18 cellular contexts compared by ENCODE assay signal in genomic region chr12:84891106-84891838, GRCh38. TPM values are rescaled to one million over a fixed set of nuclear protein-coding genes. Genes with fewer than 3 reads are reported as not detected.
DNase-seq lines count a peak whose midpoint lies in the region; ATAC-seq and TF ChIP-seq lines count a peak whose summit lies in the region.
"Had no signal": no experiment of that assay in that cellular context is flagged by ENCODE, and none has a peak within 500 bp of the region (broad histone marks: within the 10 kb centered on the region; RNA-seq: fewer than 3 reads in every experiment).

No MANE protein-coding gene starts in this region.

- no peaks in the 10 kb centered on the region for H3K36me3 ChIP-seq in PC-9 (ENCODE audit: low read depth)
- H3K36me3 ChIP-seq in SK-N-SH (replicated peaks in 1 of 2; ENCODE audit: control insufficient read depth in 1 of 2, insufficient read depth in 2 of 2, low read length in 1 of 2) = peaks cover 0 to 2% of the 10 kb centered on the region in 2 experiments

- 73% methylated on average over 5 of the region's 5 CpGs for WGBS in SK-N-SH (ENCODE audit: low lambda C conversion rate)

- TF ChIP-seq RAD21 in SK-N-SH (IDR thresholded peaks at IDR 0.05; ENCODE audit: low read length) = no peak

- H3K9ac ChIP-seq in SK-N-SH = no peak overlapping the region

- peak; percentile 12 for DNase-seq in AG10803 (ENCODE audit: low read depth)
- no peak for DNase-seq in PC-9
- no peak for DNase-seq in endothelial cell (ENCODE audit: low spot score)
- no peak for DNase-seq in glutamatergic neuron
- DNase-seq in SK-N-SH = no peak
- DNase-seq in NCI-H748 treated with DMSO at 0.1 percent for 48 hours (lab: John Stamatoyannopoulos, UW) = no peak
- DNase-seq: AML-193, Caco-2, H7, MV-4-11, NCI-H1417, NCI-H1930, NCI-H526 treated with DMSO at 0.1 percent for 48 hours, SIG-M5 had no signal

- intact Hi-C loops in PC-9 (cut with micrococcal nuclease; ENCODE audit: unreplicated experiment) = no loop called here

- H4K20me1 ChIP-seq in PC-9 (ENCODE audit: insufficient read depth) (no peaks in the 10 kb centered on the region), SK-N-SH (ENCODE audit: insufficient read depth) (no peaks in the 10 kb centered on the region)

- no peaks in the 10 kb centered on the region for H3K9me3 Mint-ChIP-seq in endothelial cell (ENCODE audit: unreplicated experiment)
- H3K9me3 Mint-ChIP-seq in glutamatergic neuron (ENCODE audit: unreplicated experiment) = peaks cover 2% of the 10 kb centered on the region
- no peaks in the 10 kb centered on the region for H3K9me3 Mint-ChIP-seq in activated T-helper 17 cell treated with anti-CD3 and anti-CD28 coated beads, Interleukin-2, amount 50 U/mL, for 72 hours
- H3K9me3 Mint-ChIP-seq: CD14-positive monocyte had no signal

- no peaks in the 10 kb centered on the region for H3K27me3 ChIP-seq in PC-9 (ENCODE audit: insufficient read depth, low read depth)
- no peaks in the 10 kb centered on the region for H3K27me3 ChIP-seq in SK-N-SH (ENCODE audit: insufficient read depth)

- POLR2A ChIA-PET in PC-9 (lab: Charles Lee; ENCODE audit: unreplicated experiment) (no interaction called here), SK-N-SH (lab: Yijun Ruan, JAX) (no interaction called here)

- H3K4me3 ChIP-seq in AG10803 (ENCODE audit: low read length) = no peak overlapping the region
- H3K4me3 ChIP-seq in PC-9 = no peak overlapping the region
- no peak overlapping the region for H3K4me3 ChIP-seq in SK-N-SH (ENCODE audit: low read depth in 2 of 2, low read length in 1 of 2)

- H3K4me1 Mint-ChIP-seq in endothelial cell (ENCODE audit: unreplicated experiment) = no peaks in the 10 kb centered on the region
- peaks cover 22% of the 10 kb centered on the region for H3K4me1 Mint-ChIP-seq in glutamatergic neuron (ENCODE audit: low read depth, unreplicated experiment)
- H3K4me1 Mint-ChIP-seq in activated T-helper 17 cell treated with anti-CD3 and anti-CD28 coated beads, Interleukin-2, amount 50 U/mL, for 72 hours = no peaks in the 10 kb centered on the region
- H3K4me1 Mint-ChIP-seq: CD14-positive monocyte, IgD-negative memory B cell had no signal

- H3K27me3 Mint-ChIP-seq in endothelial cell (ENCODE audit: unreplicated experiment) = no peaks in the 10 kb centered on the region
- H3K27me3 Mint-ChIP-seq in glutamatergic neuron (ENCODE audit: unreplicated experiment) = no peaks in the 10 kb centered on the region
- peaks cover 3% of the 10 kb centered on the region for H3K27me3 Mint-ChIP-seq in activated T-helper 17 cell treated with anti-CD3 and anti-CD28 coated beads, Interleukin-2, amount 50 U/mL, for 72 hours
- H3K27me3 Mint-ChIP-seq: IgD-negative memory B cell had no signal

- no peak for ATAC-seq in activated T-helper 17 cell treated with anti-CD3 and anti-CD28 coated beads, Interleukin-2, amount 50 U/mL, for 72 hours (replicated peaks)

- H3K27ac ChIP-seq in PC-9 = no peak overlapping the region
- no peak overlapping the region for H3K27ac ChIP-seq in SK-N-SH (ENCODE audit: low read depth in 2 of 2, low read length in 1 of 2)

- H3K9me3 ChIP-seq in PC-9 (ENCODE audit: insufficient read depth, low read depth) = no peaks in the 10 kb centered on the region
- H3K9me3 ChIP-seq in SK-N-SH = no peaks in the 10 kb centered on the region
- H3K9me3 ChIP-seq: Caco-2 had no signal

- H2AFZ ChIP-seq in PC-9 (peak overlapping the region; percentile 37; the same call in 1 of the 2 replicates), SK-N-SH (ENCODE audit: low read depth) (no peak overlapping the region)

- BruUV-seq in PC-9 (replicated peaks; lab: Mats Ljungman, UMichigan) = no TSS peak

- no peaks in the 10 kb centered on the region for H3K36me3 Mint-ChIP-seq in endothelial cell (ENCODE audit: low read depth, unreplicated experiment)
- H3K36me3 Mint-ChIP-seq in glutamatergic neuron (ENCODE audit: unreplicated experiment) = no peaks in the 10 kb centered on the region
- H3K36me3 Mint-ChIP-seq in activated T-helper 17 cell treated with anti-CD3 and anti-CD28 coated beads, Interleukin-2, amount 50 U/mL, for 72 hours (ENCODE audit: low read depth) = no peaks in the 10 kb centered on the region
- H3K36me3 Mint-ChIP-seq: CD14-positive monocyte, IgD-negative memory B cell had no signal

- H3K27ac Mint-ChIP-seq in endothelial cell (ENCODE audit: unreplicated experiment) (peak overlapping the region; percentile 38), glutamatergic neuron (ENCODE audit: unreplicated experiment) (peak overlapping the region; percentile 57)
- H3K27ac Mint-ChIP-seq in activated T-helper 17 cell treated with anti-CD3 and anti-CD28 coated beads, Interleukin-2, amount 50 U/mL, for 72 hours = no peak overlapping the region
- H3K27ac Mint-ChIP-seq: CD14-positive monocyte, IgD-negative memory B cell had no signal

- H3K4me2 ChIP-seq in PC-9 (no peak overlapping the region), SK-N-SH (no peak overlapping the region)

- H3K4me3 Mint-ChIP-seq in endothelial cell (ENCODE audit: unreplicated experiment) (no peak overlapping the region), glutamatergic neuron (ENCODE audit: unreplicated experiment) (no peak overlapping the region)
- H3K4me3 Mint-ChIP-seq in activated T-helper 17 cell treated with anti-CD3 and anti-CD28 coated beads, Interleukin-2, amount 50 U/mL, for 72 hours = no peak overlapping the region
- H3K4me3 Mint-ChIP-seq: CD14-positive monocyte, IgD-negative memory B cell had no signal

- TF ChIP-seq EP300 in SK-N-SH (IDR thresholded peaks at IDR 0.05; ENCODE audit: borderline replicate concordance in 1 of 2, low read depth in 1 of 2, low read length in 1 of 2) = no peak

- H3K79me2 ChIP-seq in PC-9 (ENCODE audit: low read depth) = no peaks in the 10 kb centered on the region
- H3K79me2 ChIP-seq in SK-N-SH (ENCODE audit: insufficient read depth) = no peaks in the 10 kb centered on the region

- TF ChIP-seq CTCF in AG10803 (conservative IDR thresholded peaks at IDR 0.05; ENCODE audit: low read length) (no peak), PC-9 (conservative IDR thresholded peaks at IDR 0.05) (no peak), endothelial cell (IDR thresholded peaks at IDR 0.05; ENCODE audit: unreplicated experiment) (no peak), glutamatergic neuron (IDR thresholded peaks at IDR 0.05; ENCODE audit: partially characterized antibody, unreplicated experiment) (no peak), SK-N-SH (IDR thresholded peaks at IDR 0.05) (no peak)

- CTCF ChIA-PET in PC-9 (lab: Charles Lee) (no interaction called here), SK-N-SH (lab: Yijun Ruan, JAX) (interaction anchor here (0.9 to 1.7 kb wide), 3 partner anchors 17 to 49 kb away, joined by 3 to 11 read pairs (median 4); no protein-coding TSS in a partner anchor)

- H3F3A ChIP-seq in PC-9 (ENCODE audit: insufficient read depth, low read depth) (no peaks in the 10 kb centered on the region), SK-N-SH (replicated peaks; ENCODE audit: insufficient read depth) (no peaks in the 10 kb centered on the region)

- H3K4me1 ChIP-seq in PC-9 (replicated peaks; ENCODE audit: insufficient read depth) (no peaks in the 10 kb centered on the region), SK-N-SH (ENCODE audit: control insufficient read depth in 1 of 2, insufficient read depth in 2 of 2, low read depth in 1 of 2, low read length in 1 of 2) (no peaks in the 10 kb centered on the region)
- H3K4me1 ChIP-seq: Caco-2 had no signal

- no peaks in the 10 kb centered on the region for H3K9me2 ChIP-seq in PC-9 (ENCODE audit: insufficient read depth)
- H3K9me2 ChIP-seq in SK-N-SH = no peaks in the 10 kb centered on the region

TF ChIP-seq in SK-N-SH, 30 proteins besides CTCF, POLR2A, EP300 and RAD21 (continues in another document):
- TF ChIP-seq RXRA (IDR thresholded peaks at IDR 0.05; ENCODE audit: borderline replicate concordance, low read depth) (no peak), EZH2phosphoT487 (IDR thresholded peaks at IDR 0.05; ENCODE audit: borderline replicate concordance, low read depth) (no peak), TAF1 (IDR thresholded peaks at IDR 0.05; ENCODE audit: borderline replicate concordance, low read depth, low read length) (no peak), NRF1 (IDR thresholded peaks at IDR 0.05; ENCODE audit: low read depth, low read length) (no peak), FOXJ3 (CRISPR knock-in tag; IDR thresholded peaks at IDR 0.05) (no peak), TEAD4 (IDR thresholded peaks at IDR 0.05; ENCODE audit: borderline replicate concordance, insufficient read depth) (no peak), IRF3 (IDR thresholded peaks at IDR 0.05; ENCODE audit: low read depth, low read length) (no peak), ZBTB33 (IDR thresholded peaks at IDR 0.05; ENCODE audit: borderline replicate concordance, low read depth) (no peak), MEF2A (IDR thresholded peaks at IDR 0.05; ENCODE audit: borderline replicate concordance, low read depth) (no peak)

RNA-seq across cellular contexts. Expression of gene SLC6A15, which starts 21.3 kb away (rescaled TPM):
- total RNA-seq in PC-9 (2021) (not detected in 2 replicates), endothelial cell (ENCODE audit: unreplicated experiment) (5.3 TPM), glutamatergic neuron (ENCODE audit: unreplicated experiment) (123 TPM)
- 0.76 and 0.96 TPM in 2 replicates for polyA plus RNA-seq in SK-N-SH (2012; rRNA removed)
- 1.2 and 1.6 TPM in 2 replicates for polyA plus RNA-seq in SK-N-SH (2012; cell fraction: cytosol; rRNA removed)
- 0.36 and 1.0 TPM in 2 replicates for polyA plus RNA-seq in SK-N-SH (2012; cell fraction: nucleus; rRNA removed)
- total RNA-seq in activated T-helper 17 cell treated with anti-CD3 and anti-CD28 coated beads, Interleukin-2, amount 50 U/mL, for 72 hours = under 1 TPM; 0.69 to 0.78 TPM
- total RNA-seq: Caco-2, HT-29 had no signal
- polyA plus RNA-seq: CD14-positive monocyte, IgD-negative memory B cell had no signal

Comparison
In these comparisons a context has a peak if more than half of its experiments do, and no peak if none do; other contexts are left out.
1. RNA of gene SLC6A15, which starts 21.3 kb away (total RNA-seq): 123 TPM in glutamatergic neuron (single experiment); 5.3 TPM in endothelial cell (single experiment), 0.69 to 0.78 TPM in activated T-helper 17 cell treated with anti-CD3 and anti-CD28 coated beads, Interleukin-2, amount 50 U/mL, for 72 hours and not detected in PC-9; every median in the first group is over 10 times any median in the second.